13 cellular contexts compared by ENCODE assay signal in genomic region chr12:111546758-111547383, GRCh38. TPM values are rescaled to one million over a fixed set of nuclear protein-coding genes. Genes with fewer than 3 reads are reported as not detected.
A peak's percentile ranks its signal among the peaks of the same experiment; 100 is the strongest.
DNase-seq lines count a peak whose midpoint lies in the region; ATAC-seq, FAIRE-seq and TF ChIP-seq lines count a peak whose summit lies in the region.
"Had no signal": no experiment of that assay in that cellular context is flagged by ENCODE, and none has a peak within 500 bp of the region (broad histone marks: within the 10 kb centered on the region; RNA-seq: fewer than 3 reads in every experiment).

No MANE protein-coding gene starts in this region.

- H3K4me3 Mint-ChIP-seq in activated T-helper 2 cell treated with anti-CD3 and anti-CD28 coated beads, Interferon-gamma antibody, Interleukin-2, Interleukin-4, amounts not matched to agents 10 μg/mL and 5 μg/mL and 100 μg/mL, durations not matched to agents 14 hours and 24 hours and 36 hours (ENCODE audit: low read depth), result peak overlapping the region; percentile 37
- H3K4me3 Mint-ChIP-seq: natural killer cell treated with Interleukin-12 subunit alpha and Interleukin-12 subunit beta and Interleukin-15 and Interleukin-18, amount 100 ng/mL, for 72 hours had no signal

- no peak overlapping the region for H3K4me2 ChIP-seq in A549

- no peak for DNase-seq in A549 (ENCODE audit: low read depth in 1 of 2, low spot score in 1 of 2)
- no peak for DNase-seq in GM19239 (ENCODE audit: insufficient read length, low spot score)
- no peak for DNase-seq in activated T-helper 2 cell treated with anti-CD3 and anti-CD28 coated beads, Interferon-gamma antibody, Interleukin-2, Interleukin-4, amounts not matched to agents 10 μg/mL and 5 μg/mL and 100 μg/mL, durations not matched to agents 14 hours and 24 hours and 36 hours (ENCODE audit: low spot score)
- DNase-seq in fibroblast of mammary gland (ENCODE audit: low read depth), result peak; percentile 69
- DNase-seq in LoVo (ENCODE audit: low spot score), result no peak
- no peak for DNase-seq in NOMO-1 treated with DMSO at 0.1 percent for 48 hours (lab: John Stamatoyannopoulos, UW; ENCODE audit: unreplicated experiment)
- no peak for DNase-seq in small intestine
- DNase-seq: EL, kidney glomerular epithelial cell, OCI-M1 had no signal

- no peak overlapping the region for H3K27ac ChIP-seq in A549
- no peak overlapping the region for H3K27ac ChIP-seq in small intestine (ENCODE audit: low read depth in 1 of 2, low read length in 1 of 2)

- intact Hi-C loops in activated T-helper 2 cell treated with anti-CD3 and anti-CD28 coated beads, Interferon-gamma antibody, Interleukin-2, Interleukin-4, amounts not matched to agents 10 μg/mL and 5 μg/mL and 100 μg/mL, durations not matched to agents 14 hours and 24 hours and 36 hours (cut with micrococcal nuclease), result loop anchor here (1.0 to 5.0 kb wide), 4 partner anchors 18 to 145 kb away; partner anchors contain the start of gene ATXN2

- peaks cover 20% of the 10 kb centered on the region for H3K4me1 Mint-ChIP-seq in activated T-helper 2 cell treated with anti-CD3 and anti-CD28 coated beads, Interferon-gamma antibody, Interleukin-2, Interleukin-4, amounts not matched to agents 10 μg/mL and 5 μg/mL and 100 μg/mL, durations not matched to agents 14 hours and 24 hours and 36 hours (ENCODE audit: low read depth)

- peak overlapping the region; percentile 88 for H3K27ac Mint-ChIP-seq in activated T-helper 2 cell treated with anti-CD3 and anti-CD28 coated beads, Interferon-gamma antibody, Interleukin-2, Interleukin-4, amounts not matched to agents 10 μg/mL and 5 μg/mL and 100 μg/mL, durations not matched to agents 14 hours and 24 hours and 36 hours

- POLR2A ChIA-PET in A549 (lab: Yijun Ruan, JAX), result no interaction called here

- H3K27me3 Mint-ChIP-seq in activated T-helper 2 cell treated with anti-CD3 and anti-CD28 coated beads, Interferon-gamma antibody, Interleukin-2, Interleukin-4, amounts not matched to agents 10 μg/mL and 5 μg/mL and 100 μg/mL, durations not matched to agents 14 hours and 24 hours and 36 hours (ENCODE audit: low read depth), result no peaks in the 10 kb centered on the region
- H3K27me3 Mint-ChIP-seq: natural killer cell treated with Interleukin-12 subunit alpha and Interleukin-12 subunit beta and Interleukin-15 and Interleukin-18, amount 100 ng/mL, for 72 hours had no signal

- no peaks in the 10 kb centered on the region for H3K9me3 ChIP-seq in A549
- no peaks in the 10 kb centered on the region for H3K9me3 ChIP-seq in small intestine (ENCODE audit: control insufficient read depth, low read depth)

- H3K4me3 ChIP-seq in A549 (no peak overlapping the region), fibroblast of mammary gland (ENCODE audit: control insufficient read depth, low read depth, low read length) (no peak overlapping the region), small intestine (ENCODE audit: low read depth in 1 of 2, low read length in 2 of 2) (no peak overlapping the region)

- no peaks in the 10 kb centered on the region for H3K27me3 ChIP-seq in small intestine (ENCODE audit: control insufficient read depth in 2 of 2, insufficient read depth in 2 of 2, low read length in 2 of 2)

- 91% methylated on average over 8 of the region's 8 CpGs for WGBS in A549 (ENCODE audit: missing lambda C conversion rate)
- 85 to 89% (median 86%) methylated on average over 8 of the region's 8 CpGs for WGBS in small intestine, 3 donors

- H3K36me3 ChIP-seq in small intestine (ENCODE audit: control insufficient read depth in 2 of 2, insufficient read depth in 2 of 2, low read length in 2 of 2), result peaks cover 2 to 11% of the 10 kb centered on the region in 2 donors

- FAIRE-seq in A549 (lab: Jason Lieb, UNC) (peak; percentile 13), GM19239 (lab: Jason Lieb, UNC) (peak; percentile 8), small intestine (lab: Jason Lieb, UNC) (no peak)
- FAIRE-seq: frontal cortex had no signal

- ATAC-seq in A549 (no peak), GM19328 (IDR thresholded peaks at IDR 0.05; ENCODE audit: unreplicated experiment) (no peak)

- TF ChIP-seq EP300 in A549 (IDR thresholded peaks at IDR 0.05), result no peak

- CTCF ChIA-PET in A549 (lab: Yijun Ruan, JAX), result interaction anchor here (1.5 kb wide), 1 partner anchor 8 kb away, joined by 4 read pairs; no protein-coding TSS in a partner anchor

- H3K4me1 ChIP-seq in A549, result no peaks in the 10 kb centered on the region
- no peaks in the 10 kb centered on the region for H3K4me1 ChIP-seq in small intestine (ENCODE audit: control insufficient read depth in 2 of 2, insufficient read depth in 1 of 2, low read depth in 1 of 2, low read length in 1 of 2)

- no peak for TF ChIP-seq POLR2A in A549 (IDR thresholded peaks at IDR 0.05; ENCODE audit: low read length)

- TF ChIP-seq CTCF in A549 (IDR thresholded peaks at IDR 0.05) (no peak), fibroblast of mammary gland (conservative IDR thresholded peaks at IDR 0.05; ENCODE audit: control insufficient read depth, insufficient read depth, low read depth, low read length) (no peak)

- H3K36me3 Mint-ChIP-seq in activated T-helper 2 cell treated with anti-CD3 and anti-CD28 coated beads, Interferon-gamma antibody, Interleukin-2, Interleukin-4, amounts not matched to agents 10 μg/mL and 5 μg/mL and 100 μg/mL, durations not matched to agents 14 hours and 24 hours and 36 hours (ENCODE audit: low read depth), result peaks cover 58% of the 10 kb centered on the region

- H3K9me3 Mint-ChIP-seq in activated T-helper 2 cell treated with anti-CD3 and anti-CD28 coated beads, Interferon-gamma antibody, Interleukin-2, Interleukin-4, amounts not matched to agents 10 μg/mL and 5 μg/mL and 100 μg/mL, durations not matched to agents 14 hours and 24 hours and 36 hours, result no peaks in the 10 kb centered on the region
- H3K9me3 Mint-ChIP-seq: natural killer cell treated with Interleukin-12 subunit alpha and Interleukin-12 subunit beta and Interleukin-15 and Interleukin-18, amount 100 ng/mL, for 72 hours had no signal

- TF ChIP-seq RAD21 in A549 (conservative IDR thresholded peaks at IDR 0.05 in 1 of 2, IDR thresholded peaks at IDR 0.05 in 1 of 2), result no peak

TF ChIP-seq in A549, 52 proteins besides CTCF, POLR2A, EP300 and RAD21:
- TF ChIP-seq GATA3 (IDR thresholded peaks at IDR 0.05; ENCODE audit: borderline replicate concordance) (no peak), FOSL2 (IDR thresholded peaks at IDR 0.05) (no peak), FOSL2 (CRISPR knock-in tag; IDR thresholded peaks at IDR 0.05) (0 out of 2 replicates have a peak, but pooled peaks have one; percentile 3)

RNA-seq across cellular contexts. Expression of gene ATXN2, which starts 52.2 kb away (rescaled TPM):
- polyA plus RNA-seq in A549 (2011; rRNA removed) (24.8 and 42.3 TPM in 2 replicates), A549 (2017; fragmentation: RNase III; extraction: RNeasy Plus Mini Kit Qiagen cat#74134 plus additional on column Dnase treatment) (29.5 to 31.9 TPM (median 30.6 TPM) in 3 replicates), small intestine (10 to 100 TPM in 2 of 3 donors, 1 to 10 TPM in 1; 8.6 to 15.3 (median 14.1) TPM)
- 42.4 and 49.7 TPM in 2 replicates for polyA plus RNA-seq in A549 (2012; cell fraction: cytosol; rRNA removed)
- 117 and 160 TPM in 2 replicates for polyA plus RNA-seq in A549 (2012; cell fraction: nucleus; rRNA removed)
- 110 and 112 TPM in 2 replicates for polyA minus RNA-seq in A549 (2011; rRNA and poly(A)+ RNA removed)
- 51.6 and 52.6 TPM in 2 replicates for total RNA-seq in activated T-helper 2 cell treated with anti-CD3 and anti-CD28 coated beads, Interferon-gamma antibody, Interleukin-2, Interleukin-4, amounts not matched to agents 10 μg/mL and 5 μg/mL and 100 μg/mL, durations not matched to agents 14 hours and 24 hours and 36 hours
